Comparison of ENCODE assay signal across 17 cellular contexts in the genomic region with DNA sequence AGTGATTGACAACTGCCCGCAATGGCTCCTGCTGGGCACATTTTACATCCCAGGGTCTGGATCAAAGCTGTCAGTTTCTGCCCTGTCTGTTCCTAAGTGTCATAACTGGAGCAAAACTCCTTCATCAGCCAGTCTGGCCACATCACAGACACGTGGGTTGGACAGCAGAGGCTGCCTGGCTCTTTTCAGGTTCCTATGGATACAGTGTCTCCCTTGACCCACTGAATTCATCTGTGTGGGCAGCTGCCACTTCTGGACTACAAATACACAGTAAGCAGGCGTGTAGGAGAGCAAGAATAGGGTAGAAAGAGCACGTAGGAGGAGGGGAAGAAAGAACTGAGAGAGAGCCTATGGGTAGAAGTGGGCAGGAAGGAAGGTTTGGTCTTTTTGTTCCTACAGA.
DNase-seq lines count a peak whose midpoint lies in the region; TF ChIP-seq lines count a peak whose summit lies in the region.
"Had no signal": no experiment of that assay in that cellular context is flagged by ENCODE, and none has a peak within 500 bp of the region (broad histone marks: within the 10 kb centered on the region; RNA-seq: fewer than 3 reads in every experiment).

No MANE protein-coding gene starts in this region.

- H3K27ac ChIP-seq in endodermal cell (ENCODE audit: low read depth, low read length) (peak overlapping the region; percentile 58), parathyroid adenoma (peak overlapping the region; percentile 50), suprapubic skin (no peak overlapping the region)
- H3K27ac ChIP-seq: neutrophil, Peyer's patch, VCaP had no signal

- H3K27me3 ChIP-seq in endodermal cell (ENCODE audit: control insufficient read depth, insufficient read depth, low read length, poor library complexity, severe bottlenecking) (peaks cover 41% of the 10 kb centered on the region), parathyroid adenoma (ENCODE audit: control insufficient read depth, insufficient read depth, low read length) (no peaks in the 10 kb centered on the region), suprapubic skin (no peaks in the 10 kb centered on the region)
- H3K27me3 ChIP-seq: neutrophil, Peyer's patch had no signal

- H3K9ac ChIP-seq in endodermal cell (ENCODE audit: extremely low read depth, low read length, poor library complexity, severe bottlenecking) (no peak overlapping the region), parathyroid adenoma (no peak overlapping the region)

- H3K4me3 ChIP-seq in endodermal cell (ENCODE audit: low read length) (no peak overlapping the region), parathyroid adenoma (ENCODE audit: low read depth, low read length) (no peak overlapping the region), suprapubic skin (no peak overlapping the region)
- H3K4me3 ChIP-seq: Peyer's patch had no signal

- H3K9me3 Mint-ChIP-seq in endodermal cell (no peaks in the 10 kb centered on the region), HFFc6 (no peaks in the 10 kb centered on the region)
- H3K9me3 Mint-ChIP-seq: stimulated activated naive CD8-positive, alpha-beta T cell treated with anti-CD3 and anti-CD28 coated beads, Interleukin-15, Interleukin-2, amounts not matched to agents 100 ng/mL and 50 ng/mL, for 24 hours had no signal

- H3K4me1 ChIP-seq in endodermal cell (ENCODE audit: control insufficient read depth, insufficient read depth, low read length) (peaks cover 12% of the 10 kb centered on the region), parathyroid adenoma (peaks cover 23% of the 10 kb centered on the region), suprapubic skin (peaks cover 7% of the 10 kb centered on the region)

- H3K27ac Mint-ChIP-seq in endodermal cell, result no peak overlapping the region
- H3K27ac Mint-ChIP-seq in HFFc6, result no peak overlapping the region
- H3K27ac Mint-ChIP-seq: stimulated activated naive CD8-positive, alpha-beta T cell treated with anti-CD3 and anti-CD28 coated beads, Interleukin-15, Interleukin-2, amounts not matched to agents 100 ng/mL and 50 ng/mL, for 24 hours had no signal

- no peak for TF ChIP-seq POLR2A in suprapubic skin (IDR thresholded peaks at IDR 0.05)

- WGBS in endodermal cell (ENCODE audit: insufficient coverage in 1 of 2, insufficient read length in 1 of 2), 2 experiments, result 61 to 82% methylated on average over 3 to 4 of the region's 4 CpGs
- WGBS in suprapubic skin, result 76% methylated on average over 4 of the region's 4 CpGs

- H3K9me3 ChIP-seq in endodermal cell (ENCODE audit: control insufficient read depth, low read length), result peaks cover 7% of the 10 kb centered on the region
- H3K9me3 ChIP-seq in parathyroid adenoma (ENCODE audit: control insufficient read depth, low read length), result no peaks in the 10 kb centered on the region
- no peaks in the 10 kb centered on the region for H3K9me3 ChIP-seq in suprapubic skin
- H3K9me3 ChIP-seq: neutrophil, Peyer's patch had no signal

- no peaks in the 10 kb centered on the region for H3K79me2 ChIP-seq in parathyroid adenoma

- H3K4me3 Mint-ChIP-seq in endodermal cell (no peak overlapping the region), HFFc6 (no peak overlapping the region)
- H3K4me3 Mint-ChIP-seq: stimulated activated naive CD8-positive, alpha-beta T cell treated with anti-CD3 and anti-CD28 coated beads, Interleukin-15, Interleukin-2, amounts not matched to agents 100 ng/mL and 50 ng/mL, for 24 hours had no signal

- H3K4me1 Mint-ChIP-seq in endodermal cell (peaks cover 15% of the 10 kb centered on the region), HFFc6 (ENCODE audit: low read depth) (peaks cover 9% of the 10 kb centered on the region; the same call in 1 of the 2 replicates)

- H3K36me3 ChIP-seq in endodermal cell (ENCODE audit: control insufficient read depth, insufficient read depth, low read length), result no peaks in the 10 kb centered on the region
- H3K36me3 ChIP-seq in parathyroid adenoma (ENCODE audit: control insufficient read depth, insufficient read depth, low read length), result no peaks in the 10 kb centered on the region
- H3K36me3 ChIP-seq in suprapubic skin, result no peaks in the 10 kb centered on the region
- H3K36me3 ChIP-seq: neutrophil, Peyer's patch had no signal

- H3K36me3 Mint-ChIP-seq in endodermal cell (ENCODE audit: low read depth) (no peaks in the 10 kb centered on the region), HFFc6 (ENCODE audit: low read depth) (no peaks in the 10 kb centered on the region)

- peak overlapping the region; percentile 71 for H2AFZ ChIP-seq in parathyroid adenoma

- no peak for TF ChIP-seq EP300 in suprapubic skin (IDR thresholded peaks at IDR 0.05)

- H3K27me3 Mint-ChIP-seq in endodermal cell (ENCODE audit: insufficient read depth), result peaks cover 68% of the 10 kb centered on the region
- peaks cover 11% of the 10 kb centered on the region for H3K27me3 Mint-ChIP-seq in HFFc6 (ENCODE audit: insufficient read depth)
- H3K27me3 Mint-ChIP-seq: stimulated activated naive CD8-positive, alpha-beta T cell treated with anti-CD3 and anti-CD28 coated beads, Interleukin-15, Interleukin-2, amounts not matched to agents 100 ng/mL and 50 ng/mL, for 24 hours had no signal

- peak; percentile 35 for DNase-seq in COR-L47 (lab: John Stamatoyannopoulos, UW)
- peak; percentile 64 for DNase-seq in NCI-H146 (lab: John Stamatoyannopoulos, UW)
- DNase-seq in endodermal cell, result no peak
- no peak for DNase-seq in hippocampal formation (lab: John Stamatoyannopoulos, UW)
- no peak for DNase-seq in iPS-NIHi11 (ENCODE audit: low spot score)
- DNase-seq in suprapubic skin (ENCODE audit: low spot score in 2 of 2), result no peak
- no peak for DNase-seq in HFFc6
- DNase-seq: foreskin melanocyte, GF-D8, KG1, NCI-H1436, Peyer's patch, small intestine had no signal

- TF ChIP-seq CTCF in endodermal cell (conservative IDR thresholded peaks at IDR 0.05), result no peak
- no peak for TF ChIP-seq CTCF in parathyroid adenoma (IDR thresholded peaks at IDR 0.05)
- no peak for TF ChIP-seq CTCF in suprapubic skin (IDR thresholded peaks at IDR 0.05)
- TF ChIP-seq CTCF in HFFc6 (IDR thresholded peaks at IDR 0.05), result no peak

- H3K4me2 ChIP-seq in parathyroid adenoma (ENCODE audit: low read length), result no peak overlapping the region

Comparison
In these comparisons a context has a peak if more than half of its experiments do, and no peak if none do; other contexts are left out.
1. DNase-seq: peak in COR-L47 (single experiment) and NCI-H146 (single experiment); none in endodermal cell (single experiment), hippocampal formation (0 of 2), iPS-NIHi11 (single experiment), suprapubic skin (0 of 2) and HFFc6 (single experiment).